In genomic region chr5:9540791-9541190, GRCh38 we compare ENCODE assay signal across 20 cellular contexts. TPM values are rescaled to one million over a fixed set of nuclear protein-coding genes. Genes with fewer than 3 reads are reported as not detected.
DNase-seq lines count a peak whose midpoint lies in the region; ATAC-seq, FAIRE-seq and TF ChIP-seq lines count a peak whose summit lies in the region.
"Had no signal": no experiment of that assay in that cellular context is flagged by ENCODE, and none has a peak within 500 bp of the region (broad histone marks: within the 10 kb centered on the region; RNA-seq: fewer than 3 reads in every experiment).

No MANE protein-coding gene starts in this region.

- no peaks in the 10 kb centered on the region for H3K9me3 ChIP-seq in heart right ventricle
- H3K9me3 ChIP-seq: adrenal gland, colonic mucosa had no signal

- DNase-seq in heart right ventricle (no peak), left ventricle myocardium superior (no peak), choroid plexus epithelial cell (ENCODE audit: low read depth) (peak; percentile 80), T1000 (lab: John Stamatoyannopoulos, UW) (no peak), NK-92 (lab: John Stamatoyannopoulos, UW; ENCODE audit: unreplicated experiment) (no peak)
- DNase-seq: activated CD4-positive, CD25-positive, alpha-beta regulatory T cell; adrenal gland; CD8-positive, alpha-beta T cell; colonic mucosa; erythroblast; NCI-H1417 treated with DMSO at 0.1 percent for 48 hours; T-cell; trophoblast cell had no signal

- peak overlapping the region in 2 of 10 donors; percentile 23 to 34 for H3K4me3 ChIP-seq in heart right ventricle
- peak overlapping the region; percentile 41 for H3K4me3 ChIP-seq in choroid plexus epithelial cell (ENCODE audit: low read depth, low read length)
- H3K4me3 ChIP-seq in urinary bladder (ENCODE audit: low read depth, low read length), result no peak overlapping the region
- H3K4me3 ChIP-seq: adrenal gland, colonic mucosa, skin epidermis had no signal

- FAIRE-seq in islet of Langerhans (lab: Jason Lieb, UNC), result peak; percentile 27
- FAIRE-seq: A204.1 had no signal

- H3K27ac ChIP-seq in heart right ventricle (peak overlapping the region in 6 of 10 donors; percentile 11 to 87 (median 54)), urinary bladder (ENCODE audit: low read depth) (peak overlapping the region; percentile 64)
- H3K27ac ChIP-seq: colonic mucosa had no signal

- TF ChIP-seq CTCF in heart right ventricle (IDR thresholded peaks at IDR 0.05) (no peak), choroid plexus epithelial cell (conservative IDR thresholded peaks at IDR 0.05; ENCODE audit: low read depth, low read length) (no peak)

- H3K36me3 ChIP-seq in heart right ventricle (no peaks in the 10 kb centered on the region), urinary bladder (ENCODE audit: insufficient read depth) (no peaks in the 10 kb centered on the region)
- H3K36me3 ChIP-seq: adrenal gland, colonic mucosa had no signal

- peaks cover 0 to 29% (median 12%) of the 10 kb centered on the region in 7 donors for H3K27me3 ChIP-seq in heart right ventricle
- H3K27me3 ChIP-seq: adrenal gland, colonic mucosa had no signal

- peaks cover 0 to 59% (median 22%) of the 10 kb centered on the region in 9 donors for H3K4me1 ChIP-seq in heart right ventricle
- no peaks in the 10 kb centered on the region for H3K4me1 ChIP-seq in urinary bladder (ENCODE audit: insufficient read depth)
- H3K4me1 ChIP-seq: colonic mucosa had no signal

- ATAC-seq in heart right ventricle (no peak), left ventricle myocardium superior (no peak), GM21526 (IDR thresholded peaks at IDR 0.05; ENCODE audit: low FRiP score, unreplicated experiment) (no peak)
- ATAC-seq: activated T-helper 17 cell treated with anti-CD3 and anti-CD28 coated beads, Interleukin-2, amount 50 U/mL, for 72 hours; CD8-positive, alpha-beta T cell; T-cell had no signal

- intact Hi-C loops in heart right ventricle (cut with DNase I) (loop anchor here in 8 of 10 donors (5.0 to 10.0 kb wide), 6 partner anchors 38 to 256 kb away; no protein-coding TSS in a partner anchor), left ventricle myocardium superior (cut with micrococcal nuclease) (no loop called here)

- WGBS in heart right ventricle, 2 donors, result 36 to 46% methylated on average over 7 of the region's 7 CpGs
- 36% methylated on average over 7 of the region's 7 CpGs for WGBS in urinary bladder

RNA-seq across cellular contexts. Expression of gene SEMA5A, which starts 5.1 kb away (rescaled TPM):
- 10 to 100 TPM; 25.7 to 71.5 (median 49.9) TPM for total RNA-seq in heart right ventricle
- polyA plus RNA-seq in heart right ventricle, result 1 to 10 TPM; 1.9 to 4.0 TPM
- 25.3 TPM for total RNA-seq in left ventricle myocardium superior
- 78.6 TPM for total RNA-seq in urinary bladder
- 4.2 TPM for polyA plus RNA-seq in urinary bladder
- total RNA-seq: activated CD8-positive, alpha-beta memory T cell treated with anti-CD3 and anti-CD28 coated beads for 36 hours; activated T-helper 17 cell treated with anti-CD3 and anti-CD28 coated beads, Interleukin-2, amount 50 U/mL, for 72 hours had no signal
